11 cellular contexts compared by ENCODE assay signal in genomic region chr16:86575095-86575685, GRCh38. TPM values are rescaled to one million over a fixed set of nuclear protein-coding genes. Genes with fewer than 3 reads are reported as not detected.
DNase-seq lines count a peak whose midpoint lies in the region; ATAC-seq and TF ChIP-seq lines count a peak whose summit lies in the region.
"Had no signal": no experiment of that assay in that cellular context is flagged by ENCODE, and none has a peak within 500 bp of the region (broad histone marks: within the 10 kb centered on the region; RNA-seq: fewer than 3 reads in every experiment).

No MANE protein-coding gene starts in this region.

- BruUV-seq in Panc1 (replicated peaks; lab: Mats Ljungman, UMichigan): no TSS peak

- in situ Hi-C loops in Panc1 (cut with HindIII; ENCODE audit: low pct_unique_long_range_greater_than_20kb, low sequenced_read_pairs): no loop called here

- no peak overlapping the region for H3K27ac Mint-ChIP-seq in nephron progenitor cell
- H3K27ac Mint-ChIP-seq in stimulated activated naive B cell treated with anti-CD40 and anti-IgM and Interleukin-4, amounts not matched to agents 10 μg/mL and 1 μg/mL and 100 μg/mL, for 72 hours: no peak overlapping the region
- H3K27ac Mint-ChIP-seq: CD4-positive, alpha-beta T cell; memory B cell; T-cell had no signal

- no peaks in the 10 kb centered on the region for H3K9me3 Mint-ChIP-seq in nephron progenitor cell
- H3K9me3 Mint-ChIP-seq in stimulated activated naive B cell treated with anti-CD40 and anti-IgM and Interleukin-4, amounts not matched to agents 10 μg/mL and 1 μg/mL and 100 μg/mL, for 72 hours: no peaks in the 10 kb centered on the region
- H3K9me3 Mint-ChIP-seq: CD4-positive, alpha-beta T cell; memory B cell; T-cell had no signal

- H3K36me3 ChIP-seq in BE2C: no peaks in the 10 kb centered on the region
- no peaks in the 10 kb centered on the region; the same call in 1 of the 2 replicates for H3K36me3 ChIP-seq in Panc1 (ENCODE audit: control insufficient read depth, insufficient read depth, low read length)
- no peaks in the 10 kb centered on the region for H3K36me3 ChIP-seq in esophagus muscularis mucosa
- H3K36me3 ChIP-seq in mucosa of descending colon (ENCODE audit: low read depth): no peaks in the 10 kb centered on the region

- CTCF ChIA-PET in Panc1 (lab: Charles Lee): interaction anchor here (0.7 to 1.0 kb wide), 2 partner anchors 395 to 503 kb away, joined by 6 to 11 read pairs; no protein-coding TSS in a partner anchor

- intact Hi-C loops in Panc1 (cut with micrococcal nuclease; ENCODE audit: unreplicated experiment): no loop called here
- intact Hi-C loops in esophagus muscularis mucosa (cut with DNase I): no loop called here
- intact Hi-C loops in mucosa of descending colon (cut with DNase I, micrococcal nuclease): no loop called here

- WGBS in esophagus muscularis mucosa: 74% methylated on average over 17 of the region's 17 CpGs

- ATAC-seq in Panc1 (no peak), mucosa of descending colon (no peak), GM19452 (IDR thresholded peaks at IDR 0.05; ENCODE audit: unreplicated experiment) (no peak), HG02759 (IDR thresholded peaks at IDR 0.05; ENCODE audit: unreplicated experiment) (no peak)
- ATAC-seq in stimulated activated naive B cell treated with anti-CD40 and anti-IgM and Interleukin-4, amounts not matched to agents 10 μg/mL and 1 μg/mL and 100 μg/mL, for 72 hours (replicated peaks): no peak

- H3K4me3 Mint-ChIP-seq in nephron progenitor cell: peak overlapping the region; percentile 96
- no peak overlapping the region for H3K4me3 Mint-ChIP-seq in stimulated activated naive B cell treated with anti-CD40 and anti-IgM and Interleukin-4, amounts not matched to agents 10 μg/mL and 1 μg/mL and 100 μg/mL, for 72 hours

- DNase-seq in BE2C: no peak
- no peak for DNase-seq in Panc1 (ENCODE audit: low read depth, low spot score)
- DNase-seq in esophagus muscularis mucosa (ENCODE audit: extremely low spot score): no peak
- no peak for DNase-seq in nephron progenitor cell
- no peak for DNase-seq in mucosa of descending colon
- no peak for DNase-seq in stimulated activated naive B cell treated with anti-CD40 and anti-IgM and Interleukin-4, amounts not matched to agents 10 μg/mL and 1 μg/mL and 100 μg/mL, for 72 hours
- DNase-seq: CD4-positive, alpha-beta T cell had no signal

- H3K36me3 Mint-ChIP-seq in nephron progenitor cell (ENCODE audit: low read depth): peaks cover 31% of the 10 kb centered on the region
- H3K36me3 Mint-ChIP-seq in stimulated activated naive B cell treated with anti-CD40 and anti-IgM and Interleukin-4, amounts not matched to agents 10 μg/mL and 1 μg/mL and 100 μg/mL, for 72 hours: no peaks in the 10 kb centered on the region
- H3K36me3 Mint-ChIP-seq: memory B cell, T-cell had no signal

- TF ChIP-seq EP300 in esophagus muscularis mucosa (IDR thresholded peaks at IDR 0.05): no peak

- peaks cover 48% of the 10 kb centered on the region for H3K27me3 Mint-ChIP-seq in nephron progenitor cell (ENCODE audit: low read depth, poor library complexity)
- H3K27me3 Mint-ChIP-seq in stimulated activated naive B cell treated with anti-CD40 and anti-IgM and Interleukin-4, amounts not matched to agents 10 μg/mL and 1 μg/mL and 100 μg/mL, for 72 hours: peaks cover 84 to 96% of the 10 kb centered on the region in 2 donors

- peak overlapping the region; percentile 97 for H3K27ac ChIP-seq in Panc1 (ENCODE audit: low read length)
- peak overlapping the region in 3 of 4 donors; percentile 3 to 30 (median 7) for H3K27ac ChIP-seq in esophagus muscularis mucosa (replicated peaks in 1 of 4)

- peaks cover 90% of the 10 kb centered on the region for H3K4me1 Mint-ChIP-seq in nephron progenitor cell
- H3K4me1 Mint-ChIP-seq in stimulated activated naive B cell treated with anti-CD40 and anti-IgM and Interleukin-4, amounts not matched to agents 10 μg/mL and 1 μg/mL and 100 μg/mL, for 72 hours: peaks cover 13 to 31% of the 10 kb centered on the region in 2 donors

- TF ChIP-seq CTCF in BE2C (IDR thresholded peaks at IDR 0.05; ENCODE audit: low read depth, low read length): no peak
- TF ChIP-seq CTCF in Panc1 (IDR thresholded peaks at IDR 0.05): no peak
- TF ChIP-seq CTCF in esophagus muscularis mucosa (IDR thresholded peaks at IDR 0.05): no peak
- no peak for TF ChIP-seq CTCF in nephron progenitor cell (IDR thresholded peaks at IDR 0.05)
- TF ChIP-seq CTCF in mucosa of descending colon (IDR thresholded peaks at IDR 0.05): no peak

- H3K4me3 ChIP-seq in BE2C (ENCODE audit: low read depth, low read length): peak overlapping the region; percentile 47; the same call in 1 of the 2 replicates
- peak overlapping the region; percentile 56 to 73 for H3K4me3 ChIP-seq in Panc1 (ENCODE audit: low read depth in 2 of 2, low read length in 2 of 2)
- H3K4me3 ChIP-seq in esophagus muscularis mucosa: peak overlapping the region in 3 of 4 donors; percentile 37 to 48 (median 40)
- no peak overlapping the region for H3K4me3 ChIP-seq in mucosa of descending colon

- POLR2A ChIA-PET in Panc1 (lab: Charles Lee): no interaction called here

- H3K27me3 ChIP-seq in BE2C (peaks cover 57% of the 10 kb centered on the region), Panc1 (ENCODE audit: control insufficient read depth, insufficient read depth, low read length) (no peaks in the 10 kb centered on the region), esophagus muscularis mucosa (peaks cover 0 to 100% (median 56%) of the 10 kb centered on the region in 4 donors)

- no peak for TF ChIP-seq POLR2A in esophagus muscularis mucosa (IDR thresholded peaks at IDR 0.05; ENCODE audit: low read depth)

- H3K9me3 ChIP-seq in BE2C (no peaks in the 10 kb centered on the region), Panc1 (ENCODE audit: control insufficient read depth, insufficient read depth, low read depth, low read length) (no peaks in the 10 kb centered on the region), esophagus muscularis mucosa (no peaks in the 10 kb centered on the region), mucosa of descending colon (no peaks in the 10 kb centered on the region)

- no peaks in the 10 kb centered on the region for H3K4me1 ChIP-seq in BE2C
- H3K4me1 ChIP-seq in Panc1 (ENCODE audit: control insufficient read depth, insufficient read depth, low read length): peaks cover 44% of the 10 kb centered on the region
- H3K4me1 ChIP-seq in esophagus muscularis mucosa: peaks cover 9 to 35% (median 28%) of the 10 kb centered on the region in 4 donors
- peaks cover 5% of the 10 kb centered on the region for H3K4me1 ChIP-seq in mucosa of descending colon (ENCODE audit: low read depth)

RNA-seq across cellular contexts. Expression of gene FOXL1, which starts 3.2 kb away (rescaled TPM):
- not detected for polyA plus RNA-seq in BE2C (2012; ENCODE audit: insufficient read depth, insufficient read length, low read depth)
- total RNA-seq in Panc1 (2021; ENCODE audit: unreplicated experiment) (9.3 TPM), esophagus muscularis mucosa (under 1 TPM; 0.52 to 0.83 (median 0.69) TPM), mucosa of descending colon (1 to 10 TPM; 1.1 to 3.6 (median 2.4) TPM)
- 22.1 TPM for polyA plus RNA-seq in Panc1 (2012; ENCODE audit: insufficient read length)
- total RNA-seq: CD4-positive, alpha-beta T cell; T-cell had no signal

RNA-seq across cellular contexts. Expression of gene FOXC2, which starts 8.6 kb away (rescaled TPM):
- polyA plus RNA-seq in BE2C (2012; ENCODE audit: insufficient read depth, insufficient read length, low read depth): not detected
- total RNA-seq in Panc1 (2021; ENCODE audit: unreplicated experiment): 14.9 TPM
- 19.8 TPM for polyA plus RNA-seq in Panc1 (2012; ENCODE audit: insufficient read length)
- total RNA-seq in esophagus muscularis mucosa: 1 to 10 TPM in 2 of 4 donors, under 1 TPM in 2; 0.71 to 1.7 (median 1.1) TPM
- total RNA-seq in mucosa of descending colon: under 1 TPM; 0.23 to 0.67 (median 0.51) TPM
- total RNA-seq: T-cell had no signal

RNA-seq across cellular contexts. Expression of gene MTHFSD, which starts 20.2 kb away (rescaled TPM):
- 39.6 TPM for polyA plus RNA-seq in BE2C (2012; ENCODE audit: insufficient read depth, insufficient read length, low read depth)
- total RNA-seq in Panc1 (2021; ENCODE audit: unreplicated experiment) (16.5 TPM), esophagus muscularis mucosa (10 to 100 TPM; 10.1 to 17.9 (median 15.5) TPM), mucosa of descending colon (10 to 100 TPM; 22.6 to 30.4 (median 25.5) TPM)
- polyA plus RNA-seq in Panc1 (2012; ENCODE audit: insufficient read length): 9.5 TPM
